ENCODE assay signal across 9 cellular contexts in the genomic region with DNA sequence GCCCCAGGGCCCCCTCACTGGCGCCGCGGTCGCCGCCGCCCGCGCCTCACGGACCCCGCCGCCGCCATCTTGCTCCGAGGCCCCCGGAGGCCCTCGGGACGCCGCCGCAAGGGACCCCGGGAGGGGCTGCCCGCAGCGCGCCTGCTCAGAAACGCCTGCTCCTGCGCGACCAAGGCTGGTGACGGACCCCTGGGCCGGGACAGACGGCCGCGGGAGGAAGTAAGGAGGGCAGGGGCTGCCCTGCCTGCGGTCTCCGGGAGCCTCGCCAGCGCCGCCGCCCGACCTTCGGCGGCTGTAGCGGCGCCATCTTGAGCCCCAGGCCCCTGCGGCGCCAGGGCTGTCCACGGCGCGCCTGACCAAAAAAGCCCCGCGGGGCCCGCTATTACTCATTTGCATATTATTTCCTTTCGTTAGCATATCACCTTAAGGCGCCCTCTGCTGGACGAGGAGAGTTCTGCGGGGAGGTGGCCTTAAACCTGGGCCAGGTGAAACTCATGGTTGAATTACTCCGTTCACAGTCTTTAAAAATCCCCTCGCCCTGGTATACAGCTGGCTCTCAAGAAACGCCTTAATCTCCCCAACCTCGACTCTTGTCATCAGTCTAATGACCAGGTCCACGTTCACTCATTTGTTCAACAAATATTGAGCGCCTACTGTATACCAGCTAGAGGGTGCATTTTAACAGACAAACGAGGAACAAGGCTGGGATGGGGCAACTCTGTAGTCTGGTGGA. TPM values are rescaled to one million over a fixed set of nuclear protein-coding genes. Genes with fewer than 3 reads are reported as not detected.
DNase-seq lines count a peak whose midpoint lies in the region; ATAC-seq, FAIRE-seq and TF ChIP-seq lines count a peak whose summit lies in the region.
"Had no signal": no experiment of that assay in that cellular context is flagged by ENCODE, and none has a peak within 500 bp of the region (broad histone marks: within the 10 kb centered on the region; RNA-seq: fewer than 3 reads in every experiment).

A gene with protein sequence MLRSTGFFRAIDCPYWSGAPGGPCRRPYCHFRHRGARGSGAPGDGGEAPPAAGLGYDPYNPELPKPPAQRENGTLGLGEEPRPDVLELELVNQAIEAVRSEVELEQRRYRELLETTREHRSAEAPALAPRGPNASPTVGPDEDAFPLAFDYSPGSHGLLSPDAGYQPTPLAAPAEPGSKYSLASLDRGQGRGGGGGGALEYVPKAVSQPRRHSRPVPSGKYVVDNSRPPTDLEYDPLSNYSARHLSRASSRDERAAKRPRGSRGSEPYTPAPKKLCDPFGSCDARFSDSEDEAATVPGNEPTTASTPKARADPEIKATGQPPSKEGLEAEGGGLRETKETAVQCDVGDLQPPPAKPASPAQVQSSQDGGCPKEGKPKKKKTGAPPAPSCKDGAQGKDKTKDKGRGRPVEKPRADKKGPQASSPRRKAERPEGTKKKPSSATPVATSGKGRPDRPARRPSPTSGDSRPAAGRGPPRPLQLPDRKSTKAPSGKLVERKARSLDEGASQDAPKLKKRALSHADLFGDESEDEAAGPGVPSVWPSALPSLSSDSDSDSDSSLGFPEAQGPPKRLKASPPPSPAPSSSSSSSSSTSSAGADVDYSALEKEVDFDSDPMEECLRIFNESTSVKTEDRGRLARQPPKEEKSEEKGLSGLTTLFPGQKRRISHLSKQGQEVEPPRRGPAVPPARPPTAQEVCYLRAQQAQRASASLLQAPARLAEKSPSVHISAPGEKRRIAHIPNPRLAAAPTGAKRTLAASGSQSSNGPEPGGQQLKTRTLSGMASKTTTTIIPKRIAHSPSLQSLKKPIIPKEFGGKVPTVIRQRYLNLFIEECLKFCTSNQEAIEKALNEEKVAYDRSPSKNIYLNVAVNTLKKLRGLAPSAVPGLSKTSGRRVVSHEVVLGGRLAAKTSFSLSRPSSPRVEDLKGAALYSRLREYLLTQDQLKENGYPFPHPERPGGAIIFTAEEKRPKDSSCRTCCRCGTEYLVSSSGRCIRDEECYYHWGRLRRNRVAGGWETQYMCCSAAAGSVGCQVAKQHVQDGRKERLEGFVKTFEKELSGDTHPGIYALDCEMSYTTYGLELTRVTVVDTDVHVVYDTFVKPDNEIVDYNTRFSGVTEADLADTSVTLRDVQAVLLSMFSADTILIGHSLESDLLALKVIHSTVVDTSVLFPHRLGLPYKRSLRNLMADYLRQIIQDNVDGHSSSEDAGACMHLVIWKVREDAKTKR (minus strand): TSS at position 85 of the 733 bp plus-strand sequence. CDS start 125 bp downstream, outside the sequence.

- H3K9me3 Mint-ChIP-seq in central memory CD8-positive, alpha-beta T cell = no peaks in the 10 kb centered on the region

- H3K4me1 Mint-ChIP-seq in central memory CD8-positive, alpha-beta T cell = peaks cover 39% of the 10 kb centered on the region

- no peaks in the 10 kb centered on the region for H3K9me3 ChIP-seq in kidney (ENCODE audit: control insufficient read depth in 1 of 2, low read length in 2 of 2)

- FAIRE-seq in kidney (lab: Jason Lieb, UNC) = no peak
- FAIRE-seq: endometrium had no signal

- H3K27me3 Mint-ChIP-seq in central memory CD8-positive, alpha-beta T cell = no peaks in the 10 kb centered on the region

- DNase-seq in AG10803 (ENCODE audit: low read depth) (peak; percentile 91), NCI-H446 (lab: John Stamatoyannopoulos, UW) (peak; percentile 97), kidney (peak; percentile 97)
- DNase-seq in activated CD4-positive, CD25-positive, alpha-beta regulatory T cell treated with anti-CD3 and anti-CD28 coated beads, Interleukin-2, amount 50 U/mL, for 16 hours (ENCODE audit: low read depth, low spot score) = peak; percentile 99
- DNase-seq in central memory CD8-positive, alpha-beta T cell (ENCODE audit: low spot score in 2 of 2) = peak; percentile 98 to 99
- DNase-seq in stimulated activated CD4-positive, alpha-beta T cell treated with anti-CD3 and anti-CD28 coated beads, Interleukin-15, amount 100 ng/mL, for 24 hours = peak; percentile 97

- TF ChIP-seq CTCF in AG10803 (conservative IDR thresholded peaks at IDR 0.05; ENCODE audit: low read length) (peak; percentile 82), kidney (IDR thresholded peaks at IDR 0.05; ENCODE audit: borderline replicate concordance, extremely low read depth, insufficient read depth) (peak; percentile 96)

- H3K36me3 ChIP-seq in kidney (ENCODE audit: control insufficient read depth in 1 of 2, insufficient read depth in 2 of 2, low read length in 2 of 2) = no peaks in the 10 kb centered on the region

- peaks cover 12 to 35% of the 10 kb centered on the region in 2 donors for H3K4me1 ChIP-seq in kidney (ENCODE audit: control insufficient read depth in 1 of 2, insufficient read depth in 1 of 2, low read depth in 1 of 2, low read length in 2 of 2)

- peak within 1 kb of the TSS; percentile 91 for H3K27ac Mint-ChIP-seq in central memory CD8-positive, alpha-beta T cell (ENCODE audit: low read depth)

- H3K27ac ChIP-seq in kidney (ENCODE audit: low read depth in 2 of 2, low read length in 2 of 2) = peak within 1 kb of the TSS; percentile 97 to 99

- H3K4me3 ChIP-seq in AG10803 (ENCODE audit: low read length) (peak within 1 kb of the TSS; percentile 96), kidney (ENCODE audit: low read length in 2 of 2) (peak within 1 kb of the TSS; percentile 75 to 88)

- intact Hi-C loops in kidney (cut with DNase I) = no loop called here

- H3K36me3 Mint-ChIP-seq in central memory CD8-positive, alpha-beta T cell (ENCODE audit: insufficient read depth) = peaks cover 33% of the 10 kb centered on the region

- H3K4me3 Mint-ChIP-seq in central memory CD8-positive, alpha-beta T cell = peak within 1 kb of the TSS; percentile 84

- H3K9ac ChIP-seq in kidney (ENCODE audit: low read length in 2 of 2) = peak within 1 kb of the TSS; percentile 87 to 91

- ATAC-seq in GM19025 (IDR thresholded peaks at IDR 0.05; ENCODE audit: low read depth, unreplicated experiment) (peak; percentile 68), HG03354 (IDR thresholded peaks at IDR 0.05; ENCODE audit: poor library complexity, severe bottlenecking, unreplicated experiment) (peak; percentile 72)
- ATAC-seq in central memory CD8-positive, alpha-beta T cell (replicated peaks; ENCODE audit: extremely low read depth, poor library complexity, severe bottlenecking) = peak; percentile 81

RNA-seq across cellular contexts. Expression of the gene that starts here (rescaled TPM):
- total RNA-seq in kidney = 36.8 TPM
- polyA plus RNA-seq in kidney (ENCODE audit: insufficient read depth, low read depth, low replicate concordance) = 12.1 TPM

Comparison
In these comparisons a context has a peak if more than half of its experiments do, and no peak if none do; other contexts are left out.
1. Peak in every context shown above with its lines: DNase-seq, ATAC-seq, H3K4me3 ChIP-seq and H3K27ac ChIP-seq.